ENCODE assay signal across 34 cellular contexts in the genomic region with DNA sequence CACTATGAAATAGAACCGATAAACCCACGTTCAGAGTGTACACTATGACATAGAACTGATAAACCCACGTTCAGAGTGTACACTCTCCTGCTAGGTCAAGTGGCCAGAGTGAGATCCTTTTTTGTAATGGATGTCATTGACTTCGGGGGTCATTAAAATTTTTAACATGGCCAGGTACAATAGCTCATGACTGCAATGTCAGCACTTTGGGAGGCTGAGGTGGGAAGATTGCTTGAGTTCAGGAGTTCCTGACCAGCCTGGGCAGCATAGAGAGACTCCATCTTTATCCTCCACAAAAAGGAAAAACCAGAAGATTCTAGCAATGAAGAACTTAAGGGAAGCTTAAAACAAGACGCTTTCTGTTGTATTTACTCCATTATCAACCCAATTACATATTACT.
"Had no signal": no experiment of that assay in that cellular context is flagged by ENCODE, and none has a peak within 500 bp of the region (broad histone marks: within the 10 kb centered on the region; RNA-seq: fewer than 3 reads in every experiment).

No MANE protein-coding gene starts in this region.

- H3K9me3 ChIP-seq: MG63 had no signal

- H3K27me3 ChIP-seq: MG63 had no signal

- DNase-seq: Karpas-422, Kasumi-1, MG63, MM.1S, MV-4-11, NCI-H1048, NCI-H1092, NCI-H1092 treated with DMSO at 0.1 percent for 48 hours, NCI-H1105, NCI-H1105 treated with DMSO at 0.1 percent for 48 hours, NCI-H1417, NCI-H1417 treated with DMSO at 0.1 percent for 48 hours, NCI-H1436, NCI-H1436 treated with DMSO at 0.1 percent for 48 hours, NCI-H146, NCI-H1694, NCI-H1694 treated with DMSO at 0.1 percent for 48 hours, NCI-H187, NCI-H187 treated with DMSO at 0.1 percent for 48 hours, NCI-H1930, NCI-H2029, NCI-H2029 treated with DMSO at 0.1 percent for 48 hours, NCI-H2081, NCI-H2081 treated with DMSO at 0.1 percent for 48 hours, NCI-H2107, NCI-H2171, NCI-H2171 treated with DMSO at 0.1 percent for 48 hours, NCI-H2227 treated with DMSO at 0.1 percent for 48 hours, NCI-H226, NCI-H345, NCI-H446, NCI-H446 treated with DMSO at 0.1 percent for 48 hours, NCI-H510A, NCI-H510A treated with DMSO at 0.1 percent for 48 hours had no signal

- H3K4me3 ChIP-seq: MG63 had no signal

- H3K36me3 ChIP-seq: MG63 had no signal
